In genomic region chr10:17847586-17848296, GRCh38 we compare ENCODE assay signal across 8 cellular contexts. TPM values are rescaled to one million over a fixed set of nuclear protein-coding genes. Genes with fewer than 3 reads are reported as not detected.
DNase-seq lines count a peak whose midpoint lies in the region; ATAC-seq and TF ChIP-seq lines count a peak whose summit lies in the region.

No MANE protein-coding gene starts in this region.

- H3K27ac ChIP-seq in OCI-LY3 (ENCODE audit: low read length) = peak overlapping the region; percentile 26; the same call in 1 of the 2 replicates

- no peaks in the 10 kb centered on the region for H3K27me3 ChIP-seq in OCI-LY3 (ENCODE audit: low read depth, low read length)

- H3K9ac ChIP-seq in OCI-LY3 (ENCODE audit: low read length) = peak overlapping the region; percentile 20; the same call in 1 of the 2 replicates

- no peaks in the 10 kb centered on the region for H3K36me3 Mint-ChIP-seq in activated CD8-positive, alpha-beta T cell treated with anti-CD3 and anti-CD28 coated beads for 36 hours (ENCODE audit: low read depth)
- H3K36me3 Mint-ChIP-seq in activated CD8-positive, alpha-beta T cell treated with anti-CD3 and anti-CD28 coated beads, Interleukin-2, amount 10 ng/mL, durations not matched to agents 7 days and 5 days (ENCODE audit: low read depth) = no peaks in the 10 kb centered on the region

- intact Hi-C loops in activated CD8-positive, alpha-beta T cell treated with anti-CD3 and anti-CD28 coated beads for 36 hours (cut with micrococcal nuclease) = no loop called here

- H3K27me3 Mint-ChIP-seq in activated CD8-positive, alpha-beta T cell treated with anti-CD3 and anti-CD28 coated beads for 36 hours = peaks cover 3% of the 10 kb centered on the region
- H3K27me3 Mint-ChIP-seq in activated CD8-positive, alpha-beta T cell treated with anti-CD3 and anti-CD28 coated beads, Interleukin-2, amount 10 ng/mL, durations not matched to agents 7 days and 5 days (ENCODE audit: low read depth) = no peaks in the 10 kb centered on the region

- no peaks in the 10 kb centered on the region for H3K4me1 Mint-ChIP-seq in activated CD8-positive, alpha-beta T cell treated with anti-CD3 and anti-CD28 coated beads for 36 hours (ENCODE audit: low read depth)
- H3K4me1 Mint-ChIP-seq in activated CD8-positive, alpha-beta T cell treated with anti-CD3 and anti-CD28 coated beads, Interleukin-2, amount 10 ng/mL, durations not matched to agents 7 days and 5 days (ENCODE audit: low read depth) = no peaks in the 10 kb centered on the region

- ATAC-seq in activated CD8-positive, alpha-beta T cell treated with anti-CD3 and anti-CD28 coated beads for 36 hours = no peak
- no peak for ATAC-seq in activated CD8-positive, alpha-beta T cell treated with anti-CD3 and anti-CD28 coated beads, Interleukin-2, amount 10 ng/mL, durations not matched to agents 7 days and 5 days
- ATAC-seq in GM21723 (IDR thresholded peaks at IDR 0.05; ENCODE audit: unreplicated experiment) = no peak

- no peaks in the 10 kb centered on the region for H3K9me3 Mint-ChIP-seq in activated CD8-positive, alpha-beta T cell treated with anti-CD3 and anti-CD28 coated beads for 36 hours
- H3K9me3 Mint-ChIP-seq in activated CD8-positive, alpha-beta T cell treated with anti-CD3 and anti-CD28 coated beads, Interleukin-2, amount 10 ng/mL, durations not matched to agents 7 days and 5 days (ENCODE audit: insufficient read depth) = no peaks in the 10 kb centered on the region

- CTCF ChIA-PET in activated CD8-positive, alpha-beta T cell treated with anti-CD3 and anti-CD28 coated beads for 36 hours (lab: Charles Lee) = interaction anchor here (0.9 to 2.0 kb wide), 7 partner anchors 9 to 257 kb away, joined by 3 to 4 read pairs (median 3); no protein-coding TSS in a partner anchor
- CTCF ChIA-PET in activated CD8-positive, alpha-beta T cell treated with anti-CD3 and anti-CD28 coated beads, Interleukin-2, amount 10 ng/mL, durations not matched to agents 7 days and 5 days (lab: Charles Lee) = interaction anchor here (1.0 to 1.3 kb wide), 2 partner anchors 18 to 239 kb away, joined by 3 read pairs; no protein-coding TSS in a partner anchor

- no peak overlapping the region for H3K27ac Mint-ChIP-seq in activated CD8-positive, alpha-beta T cell treated with anti-CD3 and anti-CD28 coated beads for 36 hours
- H3K27ac Mint-ChIP-seq in activated CD8-positive, alpha-beta T cell treated with anti-CD3 and anti-CD28 coated beads, Interleukin-2, amount 10 ng/mL, durations not matched to agents 7 days and 5 days = no peak overlapping the region

- DNase-seq in activated CD8-positive, alpha-beta T cell treated with anti-CD3 and anti-CD28 coated beads for 36 hours = peak; percentile 17
- no peak for DNase-seq in activated CD8-positive, alpha-beta T cell treated with anti-CD3 and anti-CD28 coated beads, Interleukin-2, amount 10 ng/mL, durations not matched to agents 7 days and 5 days
- DNase-seq in fibroblast of the aortic adventitia (ENCODE audit: low read depth) = peak; percentile 62
- peak; percentile 82 for DNase-seq in superior temporal gyrus (ENCODE audit: extremely low spot score)
- no peak for DNase-seq in NCI-H1048 (lab: John Stamatoyannopoulos, UW)
- DNase-seq in SKM-1 (lab: John Stamatoyannopoulos, UW; ENCODE audit: unreplicated experiment) = no peak

- no peaks in the 10 kb centered on the region for H3K36me3 ChIP-seq in OCI-LY3 (replicated peaks; ENCODE audit: low read depth, low read length)

- no peaks in the 10 kb centered on the region for H3K79me2 ChIP-seq in OCI-LY3 (ENCODE audit: low read length)

- no peak overlapping the region for H2AFZ ChIP-seq in OCI-LY3 (ENCODE audit: low read depth, low read length)

- no peaks in the 10 kb centered on the region for H4K20me1 ChIP-seq in OCI-LY3 (ENCODE audit: insufficient read depth, low read length)

- H3K4me3 ChIP-seq in OCI-LY3 (ENCODE audit: low read length) (0 out of 2 replicates have a peak overlapping the region, but pooled peaks have one; percentile 3), fibroblast of the aortic adventitia (ENCODE audit: low read depth, low read length) (no peak overlapping the region)

- TF ChIP-seq CTCF in activated CD8-positive, alpha-beta T cell treated with anti-CD3 and anti-CD28 coated beads for 36 hours (IDR thresholded peaks at IDR 0.05) = peak; percentile 21
- TF ChIP-seq CTCF in OCI-LY3 (IDR thresholded peaks at IDR 0.05; ENCODE audit: low read depth, low read length) (peak; percentile 56), fibroblast of the aortic adventitia (IDR thresholded peaks at IDR 0.05; ENCODE audit: insufficient read depth, low read length) (peak; percentile 51)

- POLR2A ChIA-PET in activated CD8-positive, alpha-beta T cell treated with anti-CD3 and anti-CD28 coated beads for 36 hours (lab: Charles Lee) = interaction anchor here (0.7 kb wide), 1 partner anchor 12 kb away, joined by 3 read pairs; no protein-coding TSS in a partner anchor
- POLR2A ChIA-PET in activated CD8-positive, alpha-beta T cell treated with anti-CD3 and anti-CD28 coated beads, Interleukin-2, amount 10 ng/mL, durations not matched to agents 7 days and 5 days (lab: Charles Lee) = no interaction called here

- H3K4me2 ChIP-seq in OCI-LY3 (ENCODE audit: low read length) = peak overlapping the region; percentile 49

- H3K4me1 ChIP-seq in OCI-LY3 (ENCODE audit: low read length) = peaks cover 35% of the 10 kb centered on the region

- H3K9me3 ChIP-seq in OCI-LY3 (ENCODE audit: insufficient read depth, low read length) = no peaks in the 10 kb centered on the region

- no peak overlapping the region for H3K4me3 Mint-ChIP-seq in activated CD8-positive, alpha-beta T cell treated with anti-CD3 and anti-CD28 coated beads for 36 hours
- no peak overlapping the region for H3K4me3 Mint-ChIP-seq in activated CD8-positive, alpha-beta T cell treated with anti-CD3 and anti-CD28 coated beads, Interleukin-2, amount 10 ng/mL, durations not matched to agents 7 days and 5 days

RNA-seq across cellular contexts. Expression of gene MRC1, which starts 38.6 kb away (rescaled TPM):
- not detected for total RNA-seq in activated CD8-positive, alpha-beta T cell treated with anti-CD3 and anti-CD28 coated beads for 36 hours
- not detected for total RNA-seq in activated CD8-positive, alpha-beta T cell treated with anti-CD3 and anti-CD28 coated beads, Interleukin-2, amount 10 ng/mL, durations not matched to agents 7 days and 5 days
- 0.08 and 0.09 TPM in 2 replicates for total RNA-seq in fibroblast of the aortic adventitia (ENCODE audit: low replicate concordance)

Comparison
In these comparisons a context has a peak if more than half of its experiments do, and no peak if none do; other contexts are left out.
1. DNase-seq: peak in activated CD8-positive, alpha-beta T cell treated with anti-CD3 and anti-CD28 coated beads for 36 hours (single experiment), fibroblast of the aortic adventitia (single experiment) and superior temporal gyrus (single experiment); none in activated CD8-positive, alpha-beta T cell treated with anti-CD3 and anti-CD28 coated beads, Interleukin-2, amount 10 ng/mL, durations not matched to agents 7 days and 5 days (single experiment), NCI-H1048 (single experiment) and SKM-1 (single experiment).
2. Peak in every context shown above with its lines, with median percentiles within 50 percentile points of each other: CTCF ChIP-seq.